In the genomic region with DNA sequence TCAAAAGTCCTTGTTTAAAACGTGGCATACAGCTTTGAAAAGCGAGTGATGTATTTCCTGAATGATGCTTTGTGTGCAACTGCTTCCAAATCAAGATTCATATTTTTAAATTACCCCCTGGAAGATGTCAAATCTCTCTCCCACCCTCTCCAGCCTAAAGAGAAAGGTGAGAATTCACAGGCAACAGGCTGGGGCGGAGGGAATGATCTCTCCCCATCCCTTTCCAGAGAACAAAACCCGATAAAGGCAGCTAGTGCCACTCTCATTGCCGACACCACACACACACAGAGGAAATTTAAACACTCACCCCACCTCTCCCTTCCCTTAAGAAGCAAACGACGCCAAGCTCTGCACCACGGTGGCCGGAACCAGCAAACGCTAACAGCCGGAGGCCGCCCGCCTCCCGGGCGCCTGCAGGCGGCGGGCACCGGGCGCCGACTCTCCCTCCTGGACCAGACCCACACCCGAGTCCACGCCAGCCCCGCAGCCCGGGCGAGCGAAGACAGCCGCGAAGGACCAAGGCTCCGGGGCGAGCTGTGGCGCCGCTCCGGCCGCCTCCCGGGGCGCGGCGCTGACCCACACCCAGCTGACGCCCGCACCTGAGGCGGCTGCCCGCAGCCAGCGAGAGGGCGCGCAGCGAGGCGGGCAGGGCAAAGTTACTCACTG, we compare ENCODE assay signal across 8 cellular contexts. TPM values are rescaled to one million over a fixed set of nuclear protein-coding genes. Genes with fewer than 3 reads are reported as not detected.
DNase-seq lines count a peak whose midpoint lies in the region; ATAC-seq and TF ChIP-seq lines count a peak whose summit lies in the region.

No MANE protein-coding gene starts in this region.

- TF ChIP-seq CTCF in WI38 (IDR thresholded peaks at IDR 0.05; ENCODE audit: low read depth, low read length) (no peak), mesothelial cell of epicardium (IDR thresholded peaks at IDR 0.05; ENCODE audit: unreplicated experiment) (no peak)

- 0 to 1% methylated on average over 45 to 47 of the region's 47 CpGs for WGBS in ectodermal cell, 2 experiments

- ATAC-seq in GM21423 (IDR thresholded peaks at IDR 0.05; ENCODE audit: unreplicated experiment): peak; percentile 25
- peak; percentile 22 for ATAC-seq in stimulated activated naive CD8-positive, alpha-beta T cell treated with anti-CD3 and anti-CD28 coated beads, Interleukin-15, Interleukin-2, amounts not matched to agents 100 U/mL and 50 U/mL, for 24 hours

- peaks cover 14% of the 10 kb centered on the region for H3K27me3 ChIP-seq in ectodermal cell (ENCODE audit: control insufficient read depth, insufficient read depth, low read length, poor library complexity, severe bottlenecking)

- peak overlapping the region; percentile 94 for H3K4me3 Mint-ChIP-seq in mesothelial cell of epicardium

- H3K9me3 ChIP-seq in ectodermal cell (ENCODE audit: control insufficient read depth, low read length): no peaks in the 10 kb centered on the region

- peaks cover 45% of the 10 kb centered on the region for H3K4me1 Mint-ChIP-seq in mesothelial cell of epicardium

- peaks cover 15% of the 10 kb centered on the region for H3K36me3 Mint-ChIP-seq in mesothelial cell of epicardium

- peaks cover 6% of the 10 kb centered on the region for H3K36me3 ChIP-seq in ectodermal cell (ENCODE audit: control insufficient read depth, insufficient read depth, low read length)

- H3K27ac Mint-ChIP-seq in mesothelial cell of epicardium: peak overlapping the region; percentile 96

- DNase-seq in ELR (ENCODE audit: low read depth): peak; percentile 53
- peak; percentile 42 for DNase-seq in HT1080 (ENCODE audit: low read depth)
- DNase-seq in mesothelial cell of epicardium (ENCODE audit: low spot score in 2 of 2, unreplicated experiment in 2 of 2): no peak
- peak; percentile 49 for DNase-seq in stimulated activated naive CD8-positive, alpha-beta T cell treated with anti-CD3 and anti-CD28 coated beads, Interleukin-15, Interleukin-2, amounts not matched to agents 100 U/mL and 50 U/mL, for 24 hours
- no peak for DNase-seq in cortex of kidney (lab: John Stamatoyannopoulos, UW)

- H3K9me3 Mint-ChIP-seq in mesothelial cell of epicardium: peaks cover 8% of the 10 kb centered on the region

- H3K4me3 ChIP-seq in WI38 (ENCODE audit: low read depth, low read length) (peak overlapping the region; percentile 93), ectodermal cell (ENCODE audit: insufficient read depth, low read depth, low read length) (peak overlapping the region; percentile 96)

- H3K27ac ChIP-seq in ectodermal cell (ENCODE audit: insufficient read depth, low read depth, low read length, poor library complexity, severe bottlenecking): peak overlapping the region; percentile 61

- no peaks in the 10 kb centered on the region for H3K27me3 Mint-ChIP-seq in mesothelial cell of epicardium (ENCODE audit: low read depth)

- peaks cover 12% of the 10 kb centered on the region for H3K4me1 ChIP-seq in ectodermal cell (ENCODE audit: control insufficient read depth, insufficient read depth, low read length)

RNA-seq across cellular contexts. Expression of a gene that starts 0.5 kb away (rescaled TPM):
- 6.5 and 8.0 TPM in 2 replicates for total RNA-seq in HT1080 (2014; rRNA removed; shearing (Covaris generic))
- polyA plus RNA-seq in HT1080 (2015; cell fraction: cytosol; rRNA removed): 8.4 and 10.2 TPM in 2 replicates
- polyA plus RNA-seq in HT1080 (2015; cell fraction: nucleus; rRNA removed): 9.2 and 10.8 TPM in 2 replicates
- 8.8 TPM for polyA plus RNA-seq in ectodermal cell (2013, experiment 1 of 4)
- polyA plus RNA-seq in ectodermal cell (2013, experiment 2 of 4): 8.2 TPM
- polyA plus RNA-seq in ectodermal cell (2013, experiment 3 of 4): 6.9 TPM
- 7.4 TPM for polyA plus RNA-seq in ectodermal cell (2013, experiment 4 of 4)
- total RNA-seq in mesothelial cell of epicardium: 12.8 to 14.4 TPM (median 13.6 TPM) in 3 replicates

RNA-seq across cellular contexts. Expression of a gene that starts 1.8 kb away (rescaled TPM):
- total RNA-seq in HT1080 (2014; rRNA removed; shearing (Covaris generic)): 168 and 203 TPM in 2 replicates
- polyA plus RNA-seq in HT1080 (2015; cell fraction: cytosol; rRNA removed): 232 and 263 TPM in 2 replicates
- 104 and 118 TPM in 2 replicates for polyA plus RNA-seq in HT1080 (2015; cell fraction: nucleus; rRNA removed)
- polyA plus RNA-seq in ectodermal cell (2013, experiment 1 of 4): 149 TPM
- polyA plus RNA-seq in ectodermal cell (2013, experiment 2 of 4): 156 TPM
- polyA plus RNA-seq in ectodermal cell (2013, experiment 3 of 4): 176 TPM
- 194 TPM for polyA plus RNA-seq in ectodermal cell (2013, experiment 4 of 4)
- 119 to 120 TPM (median 120 TPM) in 3 replicates for total RNA-seq in mesothelial cell of epicardium

Comparison
In these comparisons a context has a peak if more than half of its experiments do, and no peak if none do; other contexts are left out.
1. DNase-seq: peak in ELR (single experiment), HT1080 (single experiment) and stimulated activated naive CD8-positive, alpha-beta T cell treated with anti-CD3 and anti-CD28 coated beads, Interleukin-15, Interleukin-2, amounts not matched to agents 100 U/mL and 50 U/mL, for 24 hours (single experiment); none in mesothelial cell of epicardium (0 of 2) and cortex of kidney (single experiment).